In the genomic region with DNA sequence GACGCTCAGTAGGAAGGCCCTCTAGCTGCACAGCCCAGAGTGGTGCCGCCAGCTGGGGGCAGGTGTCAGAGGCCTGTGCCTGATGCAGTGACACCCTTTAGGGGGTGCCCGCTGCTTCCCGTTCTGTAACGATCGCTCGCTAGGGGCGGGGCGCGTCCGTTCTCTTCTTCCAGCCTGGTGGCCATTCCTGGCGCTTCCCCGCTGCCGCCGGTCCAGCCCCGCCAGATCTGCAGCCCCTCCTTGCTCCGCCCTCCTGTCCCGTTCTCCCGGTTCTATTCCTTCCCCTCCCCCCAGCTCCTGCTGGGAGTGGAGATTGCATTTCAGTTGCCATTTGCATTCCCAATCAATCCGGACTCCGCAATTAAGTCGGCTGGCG, we compare ENCODE assay signal across 12 cellular contexts. TPM values are rescaled to one million over a fixed set of nuclear protein-coding genes. Genes with fewer than 3 reads are reported as not detected.
DNase-seq lines count a peak whose midpoint lies in the region; ATAC-seq and TF ChIP-seq lines count a peak whose summit lies in the region.
"Had no signal": no experiment of that assay in that cellular context is flagged by ENCODE, and none has a peak within 500 bp of the region (broad histone marks: within the 10 kb centered on the region; RNA-seq: fewer than 3 reads in every experiment).

No MANE protein-coding gene starts in this region.

- peak; percentile 59 for ATAC-seq in GM23338
- no peak for ATAC-seq in GM19324 (IDR thresholded peaks at IDR 0.05; ENCODE audit: low FRiP score, unreplicated experiment)
- ATAC-seq in GM21381 (IDR thresholded peaks at IDR 0.05; ENCODE audit: unreplicated experiment) = no peak

- H2AFZ ChIP-seq in GM23338 = no peak overlapping the region
- H2AFZ ChIP-seq in smooth muscle cell (ENCODE audit: low read depth) = no peak overlapping the region

- H3K9me3 Mint-ChIP-seq in GM23338 = no peaks in the 10 kb centered on the region
- H3K9me3 Mint-ChIP-seq in chondrocyte (ENCODE audit: low read depth) = no peaks in the 10 kb centered on the region

- peaks cover 29% of the 10 kb centered on the region for H3K36me3 Mint-ChIP-seq in GM23338 (ENCODE audit: low read depth)
- H3K36me3 Mint-ChIP-seq in chondrocyte (ENCODE audit: low read depth) = peaks cover 32% of the 10 kb centered on the region

- WGBS in smooth muscle cell (ENCODE audit: low lambda C conversion rate) = 9% methylated on average over 23 of the region's 23 CpGs

- H4K20me1 ChIP-seq in GM23338 (replicated peaks; ENCODE audit: insufficient read depth) = peaks cover 23% of the 10 kb centered on the region
- H4K20me1 ChIP-seq in smooth muscle cell (ENCODE audit: low read depth) = peaks cover 87% of the 10 kb centered on the region

- H3K9me3 ChIP-seq in iPS-20b (ENCODE audit: insufficient read depth, low read depth, low read length) (no peaks in the 10 kb centered on the region), smooth muscle cell (replicated peaks; ENCODE audit: low read depth) (no peaks in the 10 kb centered on the region)
- H3K9me3 ChIP-seq: SJSA1 had no signal

- H3K79me2 ChIP-seq in GM23338 (replicated peaks; ENCODE audit: insufficient read depth) = no peaks in the 10 kb centered on the region
- no peaks in the 10 kb centered on the region for H3K79me2 ChIP-seq in smooth muscle cell (ENCODE audit: low read depth)

- DNase-seq in GM23338 (ENCODE audit: low spot score) (peak; percentile 88), chondrocyte (ENCODE audit: low spot score) (no peak), smooth muscle cell (lab: John Stamatoyannopoulos, UW; ENCODE audit: unreplicated experiment) (no peak), T1000 (lab: John Stamatoyannopoulos, UW) (no peak), NCI-H510A (lab: John Stamatoyannopoulos, UW) (no peak)
- DNase-seq: DND-41 had no signal

- H3K27me3 Mint-ChIP-seq in GM23338 (ENCODE audit: insufficient read depth, low read depth, poor library complexity) (peaks cover 42% of the 10 kb centered on the region), chondrocyte (ENCODE audit: low read depth) (no peaks in the 10 kb centered on the region)

- peak overlapping the region; percentile 88 for H3K4me3 ChIP-seq in GM23338
- H3K4me3 ChIP-seq in iPS-20b (ENCODE audit: low read length) = peak overlapping the region; percentile 76
- H3K4me3 ChIP-seq in smooth muscle cell = peak overlapping the region; percentile 55
- H3K4me3 ChIP-seq: SJSA1 had no signal

- H3K36me3 ChIP-seq in GM23338 (ENCODE audit: insufficient read depth) (no peaks in the 10 kb centered on the region; the same call in 1 of the 2 replicates), iPS-20b (ENCODE audit: insufficient read depth, low read depth, low read length) (peaks cover 29% of the 10 kb centered on the region; the same call in 1 of the 2 replicates), smooth muscle cell (ENCODE audit: low read depth) (no peaks in the 10 kb centered on the region)

- peak overlapping the region; percentile 59; the same call in 1 of the 2 replicates for H3K9ac ChIP-seq in iPS-20b (ENCODE audit: low read depth, low read length)
- H3K9ac ChIP-seq in smooth muscle cell (ENCODE audit: low read depth) = no peak overlapping the region

- H3K27ac ChIP-seq in GM23338 (ENCODE audit: low read depth) = peak overlapping the region; percentile 55; the same call in 1 of the 2 replicates
- no peak overlapping the region for H3K27ac ChIP-seq in iPS-20b (ENCODE audit: low read length)
- no peak overlapping the region for H3K27ac ChIP-seq in smooth muscle cell (ENCODE audit: low read depth)
- H3K27ac ChIP-seq: SJSA1 had no signal

- H3K27me3 ChIP-seq in GM23338 (ENCODE audit: insufficient read depth) = peaks cover 22% of the 10 kb centered on the region
- peaks cover 24% of the 10 kb centered on the region for H3K27me3 ChIP-seq in iPS-20b (ENCODE audit: insufficient read depth, low read length)
- H3K27me3 ChIP-seq in smooth muscle cell (ENCODE audit: low read depth) = no peaks in the 10 kb centered on the region
- H3K27me3 ChIP-seq: SJSA1 had no signal

- no peaks in the 10 kb centered on the region for H3K9me2 ChIP-seq in GM23338 (ENCODE audit: insufficient read depth)

- H3K27ac Mint-ChIP-seq in GM23338 (no peak overlapping the region), chondrocyte (ENCODE audit: unreplicated experiment) (no peak overlapping the region)

- H3K4me1 Mint-ChIP-seq in GM23338 (peaks cover 39% of the 10 kb centered on the region), chondrocyte (ENCODE audit: low read depth) (peaks cover 9% of the 10 kb centered on the region)

- peak overlapping the region; percentile 88 for H3K4me2 ChIP-seq in GM23338
- H3K4me2 ChIP-seq in smooth muscle cell = peak overlapping the region; percentile 100

- H3K4me3 Mint-ChIP-seq in GM23338 (peak overlapping the region; percentile 82), chondrocyte (ENCODE audit: unreplicated experiment) (peak overlapping the region; percentile 58)

- H3K4me1 ChIP-seq in GM23338 (ENCODE audit: insufficient read depth) (peaks cover 15% of the 10 kb centered on the region), iPS-20b (ENCODE audit: insufficient read depth, low read length) (peaks cover 10% of the 10 kb centered on the region), smooth muscle cell (ENCODE audit: low read depth) (no peaks in the 10 kb centered on the region)
- H3K4me1 ChIP-seq: SJSA1 had no signal

- peaks cover 21% of the 10 kb centered on the region for H3F3A ChIP-seq in GM23338 (replicated peaks; ENCODE audit: low read depth)
- peaks cover 3% of the 10 kb centered on the region for H3F3A ChIP-seq in smooth muscle cell (ENCODE audit: low read depth)

- peak in 1 of 2 experiments; percentile 44; a peak in 2 of 4 replicates for TF ChIP-seq CTCF in GM23338 (conservative IDR thresholded peaks at IDR 0.05; ENCODE audit: low read depth in 2 of 2)
- peak; percentile 21 for TF ChIP-seq CTCF in chondrocyte (IDR thresholded peaks at IDR 0.05)
- no peak for TF ChIP-seq CTCF in smooth muscle cell (IDR thresholded peaks at IDR 0.05; ENCODE audit: borderline replicate concordance, insufficient read depth, poor library complexity, severe bottlenecking)

TF ChIP-seq in GM23338, 12 proteins besides CTCF, POLR2A, EP300 and RAD21 (continues in another document):
- no peak for TF ChIP-seq ZNF114 (CRISPR knock-in tag; IDR thresholded peaks at IDR 0.05)

RNA-seq across cellular contexts. Expression of a gene that starts 39.2 kb away (rescaled TPM):
- 32.2 and 39.2 TPM in 2 replicates for total RNA-seq in GM23338 (2014; rRNA removed; shearing (Covaris generic))
- polyA plus RNA-seq in GM23338 (2016; fragmentation: Nextera tagmentation; extraction: Ambion mirVana) = 24.0 and 24.9 TPM in 2 replicates
- 77.8 to 116 TPM (median 91.4 TPM) in 3 replicates for total RNA-seq in chondrocyte
- total RNA-seq in smooth muscle cell = 27.2 and 29.8 TPM in 2 replicates
- polyA plus RNA-seq in smooth muscle cell = 51.4 and 87.3 TPM in 2 replicates

RNA-seq across cellular contexts. Expression of a gene that starts 42.0 kb away (rescaled TPM):
- 0.24 and 1.8 TPM in 2 replicates for total RNA-seq in GM23338 (2014; rRNA removed; shearing (Covaris generic))
- polyA plus RNA-seq in GM23338 (2016; fragmentation: Nextera tagmentation; extraction: Ambion mirVana) = not detected in 2 replicates
- total RNA-seq in chondrocyte = not detected in 3 replicates
- not detected in 2 replicates for total RNA-seq in smooth muscle cell
- polyA plus RNA-seq in smooth muscle cell = not detected in 2 replicates
- total RNA-seq: dermis microvascular lymphatic vessel endothelial cell, myocyte, SJSA1 had no signal

RNA-seq across cellular contexts. Expression of a gene that starts 42.2 kb away (rescaled TPM):
- total RNA-seq in GM23338 (2014; rRNA removed; shearing (Covaris generic)) = 37.1 and 61.1 TPM in 2 replicates
- polyA plus RNA-seq in GM23338 (2016; fragmentation: Nextera tagmentation; extraction: Ambion mirVana) (47.6 and 59.6 TPM in 2 replicates), smooth muscle cell (69.8 and 70.4 TPM in 2 replicates)
- total RNA-seq in chondrocyte (31.2 to 43.2 TPM (median 33.2 TPM) in 3 replicates), smooth muscle cell (30.3 and 35.9 TPM in 2 replicates)

RNA-seq across cellular contexts. Expression of a gene that starts 44.8 kb away (rescaled TPM):
- total RNA-seq in GM23338 (2014; rRNA removed; shearing (Covaris generic)) = 42.5 and 57.4 TPM in 2 replicates
- polyA plus RNA-seq in GM23338 (2016; fragmentation: Nextera tagmentation; extraction: Ambion mirVana) = 36.4 and 37.4 TPM in 2 replicates
- 83.8 to 146 TPM (median 94.0 TPM) in 3 replicates for total RNA-seq in chondrocyte
- 92.0 and 100 TPM in 2 replicates for total RNA-seq in smooth muscle cell
- 177 and 188 TPM in 2 replicates for polyA plus RNA-seq in smooth muscle cell
